ENCODE assay signal across 8 cellular contexts in the genomic region with DNA sequence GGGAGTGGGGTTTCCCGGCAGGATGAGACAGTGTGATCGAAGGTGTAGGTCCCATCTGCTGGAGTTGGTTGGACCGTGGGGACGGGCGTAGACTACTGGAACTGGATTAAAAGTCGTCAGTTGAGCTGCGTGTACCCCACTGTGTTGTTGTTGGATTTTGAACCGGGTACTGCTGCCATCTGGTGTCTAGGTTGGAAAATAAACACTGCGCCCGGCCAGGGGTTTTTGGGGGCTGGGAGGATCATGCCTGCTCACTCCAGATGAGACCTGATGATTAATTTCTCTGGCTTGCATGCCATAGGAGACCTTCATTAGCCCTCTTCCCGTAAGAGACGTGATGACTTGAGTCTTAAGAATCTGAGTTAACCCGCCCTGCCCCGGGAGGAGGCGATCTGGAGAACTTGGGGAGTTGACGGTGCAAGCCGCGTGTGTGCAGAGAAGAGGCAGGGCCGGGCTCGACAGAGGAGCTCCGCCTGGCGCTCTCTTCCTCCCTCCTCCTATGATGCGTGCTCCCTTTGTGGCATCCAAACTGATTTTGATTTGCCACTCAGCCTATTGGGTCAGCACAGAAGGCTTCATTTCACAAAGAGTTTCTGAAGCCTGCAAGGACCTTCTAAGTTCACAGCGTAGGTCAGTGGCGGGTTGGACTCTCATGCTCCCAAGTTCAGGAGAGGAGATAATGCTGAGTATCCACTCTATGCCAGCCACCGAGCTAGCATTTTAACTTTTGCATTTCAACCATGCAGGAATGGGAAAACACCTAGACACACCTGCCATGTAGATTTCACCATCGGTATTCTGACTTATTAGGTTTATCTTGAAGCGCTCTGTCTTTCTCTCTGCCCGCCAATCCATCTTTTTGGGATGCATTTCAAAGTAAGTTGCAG. TPM values are rescaled to one million over a fixed set of nuclear protein-coding genes. Genes with fewer than 3 reads are reported as not detected.
DNase-seq lines count a peak whose midpoint lies in the region; ATAC-seq and TF ChIP-seq lines count a peak whose summit lies in the region.

No MANE protein-coding gene starts in this region.

- H3K9me3 ChIP-seq in OCI-LY3 (ENCODE audit: insufficient read depth, low read length) = no peaks in the 10 kb centered on the region
- H3K9me3 ChIP-seq in esophagus muscularis mucosa = no peaks in the 10 kb centered on the region
- H3K9me3 ChIP-seq in naive thymus-derived CD4-positive, alpha-beta T cell (ENCODE audit: control insufficient read depth in 2 of 3, low read length in 3 of 3) = no peaks in the 10 kb centered on the region

- H3K4me1 ChIP-seq in OCI-LY3 (ENCODE audit: low read length) (peaks cover 23% of the 10 kb centered on the region), esophagus muscularis mucosa (peaks cover 17 to 34% (median 32%) of the 10 kb centered on the region in 4 donors)
- H3K4me1 ChIP-seq in naive thymus-derived CD4-positive, alpha-beta T cell (ENCODE audit: control insufficient read depth in 2 of 2, insufficient read depth in 2 of 2, low read length in 2 of 2) = peaks cover 54 to 59% of the 10 kb centered on the region in 2 donors

- intact Hi-C loops in esophagus muscularis mucosa (cut with DNase I) = loop anchor here (2.0 to 5.0 kb wide), 2 partner anchors 39 to 100 kb away; no protein-coding TSS in a partner anchor
- intact Hi-C loops in naive thymus-derived CD4-positive, alpha-beta T cell (cut with micrococcal nuclease) = loop anchor here (1.0 to 5.0 kb wide), 6 partner anchors 40 to 187 kb away; a partner anchor contains a TSS

- peak overlapping the region; percentile 96 for H3K9ac ChIP-seq in OCI-LY3 (ENCODE audit: low read length)

- H3K4me2 ChIP-seq in OCI-LY3 (ENCODE audit: low read length) = peak overlapping the region; percentile 90

- H3K27me3 Mint-ChIP-seq in activated T-cell treated with anti-CD3 and anti-CD28 coated beads, Interleukin-2, amount 50 U/mL, for 4 hours (ENCODE audit: low read depth) = no peaks in the 10 kb centered on the region
- H3K27me3 Mint-ChIP-seq in naive thymus-derived CD4-positive, alpha-beta T cell = no peaks in the 10 kb centered on the region
- H3K27me3 Mint-ChIP-seq in stimulated activated naive B cell treated with anti-CD40 and anti-IgM and Interleukin-4, amounts not matched to agents 10 μg/mL and 1 μg/mL and 100 μg/mL, for 72 hours = no peaks in the 10 kb centered on the region

- CTCF ChIA-PET in naive thymus-derived CD4-positive, alpha-beta T cell (lab: Charles Lee) = interaction anchor here (0.6 to 4.6 kb wide), 16 partner anchors 15 to 777 kb away, joined by 3 to 51 read pairs (median 4); a partner anchor contains a TSS

- peaks cover 14% of the 10 kb centered on the region for H3K36me3 Mint-ChIP-seq in activated T-cell treated with anti-CD3 and anti-CD28 coated beads, Interleukin-2, amount 50 U/mL, for 4 hours (ENCODE audit: insufficient read depth)
- H3K36me3 Mint-ChIP-seq in naive thymus-derived CD4-positive, alpha-beta T cell = peaks cover 4 to 25% (median 7%) of the 10 kb centered on the region in 5 donors
- H3K36me3 Mint-ChIP-seq in stimulated activated naive B cell treated with anti-CD40 and anti-IgM and Interleukin-4, amounts not matched to agents 10 μg/mL and 1 μg/mL and 100 μg/mL, for 72 hours = peaks cover 29 to 38% of the 10 kb centered on the region in 2 donors

- H3K27ac ChIP-seq in OCI-LY3 (ENCODE audit: low read length) = peak overlapping the region; percentile 58
- no peak overlapping the region for H3K27ac ChIP-seq in esophagus muscularis mucosa (replicated peaks in 1 of 4)
- H3K27ac ChIP-seq in naive thymus-derived CD4-positive, alpha-beta T cell (ENCODE audit: low read depth, low read length) = peak overlapping the region; percentile 67

- TF ChIP-seq CTCF in GM20000 (IDR thresholded peaks at IDR 0.05; ENCODE audit: extremely low read depth, missing control alignments) = peak; percentile 39
- TF ChIP-seq CTCF in OCI-LY3 (IDR thresholded peaks at IDR 0.05; ENCODE audit: low read depth, low read length) = peak; percentile 78
- peak; percentile 60 to 61 (median 61) for TF ChIP-seq CTCF in esophagus muscularis mucosa (IDR thresholded peaks at IDR 0.05)

- peak overlapping the region; percentile 78 to 99 (median 91) for H3K27ac Mint-ChIP-seq in naive thymus-derived CD4-positive, alpha-beta T cell
- peak overlapping the region; percentile 60 for H3K27ac Mint-ChIP-seq in stimulated activated naive B cell treated with anti-CD40 and anti-IgM and Interleukin-4, amounts not matched to agents 10 μg/mL and 1 μg/mL and 100 μg/mL, for 72 hours

- peak; percentile 97 for DNase-seq in ACHN
- DNase-seq in GM20000 (ENCODE audit: low spot score) = peak; percentile 79
- peak; percentile 64 for DNase-seq in activated T-cell treated with anti-CD3 and anti-CD28 coated beads, Interleukin-2, amount 50 U/mL, for 4 hours
- no peak for DNase-seq in esophagus muscularis mucosa (ENCODE audit: extremely low spot score)
- DNase-seq in naive thymus-derived CD4-positive, alpha-beta T cell = peak; percentile 48 to 81 (median 75)
- DNase-seq in stimulated activated naive B cell treated with anti-CD40 and anti-IgM and Interleukin-4, amounts not matched to agents 10 μg/mL and 1 μg/mL and 100 μg/mL, for 72 hours = peak; percentile 43

- H3K27me3 ChIP-seq in OCI-LY3 (ENCODE audit: low read depth, low read length) (0 out of 2 replicates have a peak, but pooled peaks cover 7% of the 10 kb centered on the region), esophagus muscularis mucosa (peaks cover 0 to 24% (median 8%) of the 10 kb centered on the region in 4 donors)
- no peaks in the 10 kb centered on the region for H3K27me3 ChIP-seq in naive thymus-derived CD4-positive, alpha-beta T cell (ENCODE audit: control insufficient read depth in 2 of 2, insufficient read depth in 2 of 2, low read length in 2 of 2)

- in situ Hi-C loops in ACHN (cut with HindIII; ENCODE audit: low pct_ligation_motif_present, low pct_unique_long_range_greater_than_20kb, low sequenced_read_pairs) = no loop called here

- H3K4me3 ChIP-seq in OCI-LY3 (ENCODE audit: low read length) (peak overlapping the region; percentile 85), esophagus muscularis mucosa (peak overlapping the region; percentile 2 to 69 (median 30))
- peak overlapping the region; percentile 61 for H3K4me3 ChIP-seq in naive thymus-derived CD4-positive, alpha-beta T cell (ENCODE audit: low read length)

- 36% methylated on average over 25 of the region's 29 CpGs for WGBS in esophagus muscularis mucosa

- H3K4me3 Mint-ChIP-seq in activated T-cell treated with anti-CD3 and anti-CD28 coated beads, Interleukin-2, amount 50 U/mL, for 4 hours = peak overlapping the region; percentile 82
- H3K4me3 Mint-ChIP-seq in naive thymus-derived CD4-positive, alpha-beta T cell = peak overlapping the region; percentile 93 to 100 (median 99)
- H3K4me3 Mint-ChIP-seq in stimulated activated naive B cell treated with anti-CD40 and anti-IgM and Interleukin-4, amounts not matched to agents 10 μg/mL and 1 μg/mL and 100 μg/mL, for 72 hours = peak overlapping the region; percentile 80 to 83

- peak; percentile 17 to 39 for ATAC-seq in activated T-cell treated with anti-CD3 and anti-CD28 coated beads, Interleukin-2, amount 50 U/mL, for 4 hours
- peak; percentile 63 for ATAC-seq in naive thymus-derived CD4-positive, alpha-beta T cell
- ATAC-seq in stimulated activated naive B cell treated with anti-CD40 and anti-IgM and Interleukin-4, amounts not matched to agents 10 μg/mL and 1 μg/mL and 100 μg/mL, for 72 hours (replicated peaks) = peak; percentile 30 to 33
- ATAC-seq in GM21737 (IDR thresholded peaks at IDR 0.05; ENCODE audit: unreplicated experiment) = no peak

- H3K36me3 ChIP-seq in OCI-LY3 (replicated peaks; ENCODE audit: low read depth, low read length) = peaks cover 58% of the 10 kb centered on the region
- no peaks in the 10 kb centered on the region for H3K36me3 ChIP-seq in esophagus muscularis mucosa
- peaks cover 0 to 15% (median 0%) of the 10 kb centered on the region in 3 experiments for H3K36me3 ChIP-seq in naive thymus-derived CD4-positive, alpha-beta T cell (ENCODE audit: control insufficient read depth in 2 of 3, insufficient read depth in 3 of 3, low read length in 3 of 3)

- POLR2A ChIA-PET in naive thymus-derived CD4-positive, alpha-beta T cell (lab: Charles Lee) = interaction anchor here (0.6 to 2.5 kb wide), 10 partner anchors 22 to 121 kb away, joined by 3 to 14 read pairs (median 6); a partner anchor contains a TSS

- no peak overlapping the region for H2AFZ ChIP-seq in OCI-LY3 (ENCODE audit: low read depth, low read length)

- no peak for TF ChIP-seq EP300 in esophagus muscularis mucosa (IDR thresholded peaks at IDR 0.05)

- peaks cover 71% of the 10 kb centered on the region for H3K79me2 ChIP-seq in OCI-LY3 (ENCODE audit: low read length)

- no peak for TF ChIP-seq POLR2A in esophagus muscularis mucosa (IDR thresholded peaks at IDR 0.05; ENCODE audit: low read depth)

- peaks cover 55% of the 10 kb centered on the region for H4K20me1 ChIP-seq in OCI-LY3 (ENCODE audit: insufficient read depth, low read length)

- H3K9me3 Mint-ChIP-seq in activated T-cell treated with anti-CD3 and anti-CD28 coated beads, Interleukin-2, amount 50 U/mL, for 4 hours = no peaks in the 10 kb centered on the region
- peaks cover 0 to 3% (median 0%) of the 10 kb centered on the region in 11 donors for H3K9me3 Mint-ChIP-seq in naive thymus-derived CD4-positive, alpha-beta T cell
- H3K9me3 Mint-ChIP-seq in stimulated activated naive B cell treated with anti-CD40 and anti-IgM and Interleukin-4, amounts not matched to agents 10 μg/mL and 1 μg/mL and 100 μg/mL, for 72 hours = no peaks in the 10 kb centered on the region

- H3K4me1 Mint-ChIP-seq in activated T-cell treated with anti-CD3 and anti-CD28 coated beads, Interleukin-2, amount 50 U/mL, for 4 hours (ENCODE audit: low read depth) = peaks cover 72% of the 10 kb centered on the region
- H3K4me1 Mint-ChIP-seq in naive thymus-derived CD4-positive, alpha-beta T cell = peaks cover 44 to 69% (median 61%) of the 10 kb centered on the region in 7 donors
- H3K4me1 Mint-ChIP-seq in stimulated activated naive B cell treated with anti-CD40 and anti-IgM and Interleukin-4, amounts not matched to agents 10 μg/mL and 1 μg/mL and 100 μg/mL, for 72 hours = peaks cover 46 to 74% of the 10 kb centered on the region in 2 donors

RNA-seq across cellular contexts. Expression of a gene that starts 2.7 kb away (rescaled TPM):
- total RNA-seq in activated T-cell treated with anti-CD3 and anti-CD28 coated beads, Interleukin-2, amount 50 U/mL, for 4 hours = 100 to 1,000 TPM; 148 to 221 (median 173) TPM
- 1 to 10 TPM in 1 of 4 donors, under 1 TPM in 3; 0.33 to 1.2 (median 0.64) TPM for total RNA-seq in esophagus muscularis mucosa
- total RNA-seq in naive thymus-derived CD4-positive, alpha-beta T cell = 10 to 100 TPM in 1 of 5 experiments, 1 to 10 TPM in 1, under 1 TPM in 3; 0.08 to 94.0 (median 0.24) TPM
- polyA plus RNA-seq in naive thymus-derived CD4-positive, alpha-beta T cell = under 1 TPM; 0.06 to 0.07 TPM

RNA-seq across cellular contexts. Expression of a gene that starts 9.3 kb away (rescaled TPM):
- under 1 TPM in 2 of 3 donors, not detected in 1; 0.32 to 0.41 TPM for total RNA-seq in activated T-cell treated with anti-CD3 and anti-CD28 coated beads, Interleukin-2, amount 50 U/mL, for 4 hours
- total RNA-seq in esophagus muscularis mucosa = under 1 TPM in 1 of 4 donors, not detected in 3; 0.26 TPM
- 10 to 100 TPM in 3 of 5 experiments, 1 to 10 TPM in 2; 2.7 to 28.6 (median 13.6) TPM for total RNA-seq in naive thymus-derived CD4-positive, alpha-beta T cell
- 1 to 10 TPM; 3.3 to 4.3 TPM for polyA plus RNA-seq in naive thymus-derived CD4-positive, alpha-beta T cell

RNA-seq across cellular contexts. Expression of a gene that starts 44.6 kb away (rescaled TPM):
- total RNA-seq in activated T-cell treated with anti-CD3 and anti-CD28 coated beads, Interleukin-2, amount 50 U/mL, for 4 hours = 10 to 100 TPM; 15.8 to 20.6 (median 19.8) TPM
- total RNA-seq in esophagus muscularis mucosa = 10 to 100 TPM; 15.4 to 69.0 (median 51.1) TPM
- 10 to 100 TPM; 12.8 to 38.2 (median 32.0) TPM for total RNA-seq in naive thymus-derived CD4-positive, alpha-beta T cell
- polyA plus RNA-seq in naive thymus-derived CD4-positive, alpha-beta T cell = 10 to 100 TPM; 22.1 to 33.1 TPM

RNA-seq across cellular contexts. Expression of a gene that starts 56.9 kb away (rescaled TPM):
- 10 to 100 TPM; 13.3 to 18.1 (median 16.7) TPM for total RNA-seq in activated T-cell treated with anti-CD3 and anti-CD28 coated beads, Interleukin-2, amount 50 U/mL, for 4 hours
- 10 to 100 TPM; 26.0 to 51.2 (median 34.2) TPM for total RNA-seq in esophagus muscularis mucosa
- 10 to 100 TPM; 45.8 to 78.0 (median 65.8) TPM for total RNA-seq in naive thymus-derived CD4-positive, alpha-beta T cell
- polyA plus RNA-seq in naive thymus-derived CD4-positive, alpha-beta T cell = 10 to 100 TPM in 1 of 2 donors, 1 to 10 TPM in 1; 8.1 to 15.6 TPM

Comparison
In these comparisons a context has a peak if more than half of its experiments do, and no peak if none do; other contexts are left out.
1. H3K27ac ChIP-seq: peak in OCI-LY3 (single experiment) and naive thymus-derived CD4-positive, alpha-beta T cell (single experiment); none in esophagus muscularis mucosa (0 of 4).
2. H3K4me3 ChIP-seq: peak in every context shown above with its lines; median percentile 85 in OCI-LY3; 61 in naive thymus-derived CD4-positive, alpha-beta T cell; 30 in esophagus muscularis mucosa.
3. Peak in every context shown above with its lines, with median percentiles within 50 percentile points of each other: CTCF ChIP-seq and H3K4me3 Mint-ChIP-seq.